In the genomic region with DNA sequence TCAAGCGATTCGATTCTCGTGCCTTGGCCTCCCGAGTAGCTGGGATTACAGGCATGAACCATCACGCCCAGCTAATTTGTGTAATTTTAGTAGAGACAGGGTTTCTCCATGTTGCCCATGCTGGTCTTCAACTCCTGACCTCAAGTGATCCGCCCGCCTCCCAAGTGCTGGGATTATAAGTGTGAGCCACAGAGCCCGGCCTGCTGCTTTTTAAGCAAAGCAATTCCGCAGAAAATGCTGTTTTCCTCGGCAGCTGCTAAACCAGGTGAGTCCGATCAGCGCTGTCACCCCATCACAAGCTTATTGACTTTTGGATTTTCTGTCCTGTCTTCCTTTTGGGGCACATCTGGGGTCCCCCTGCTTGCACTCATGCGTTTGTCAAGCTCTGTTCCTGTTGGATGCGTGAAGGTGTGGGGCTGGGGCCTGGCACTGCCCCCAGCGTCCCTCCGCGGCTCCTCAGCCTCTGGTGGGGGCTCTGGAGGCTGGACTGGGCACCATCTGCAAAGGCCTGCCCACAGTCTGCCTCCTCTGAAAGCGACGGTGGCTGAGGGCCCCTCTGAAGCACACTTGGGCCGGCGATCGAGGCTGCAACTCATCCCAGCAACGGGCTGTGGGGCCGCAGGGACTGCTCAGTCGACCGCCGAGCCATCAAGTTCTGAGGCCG, we compare ENCODE assay signal across 31 cellular contexts. TPM values are rescaled to one million over a fixed set of nuclear protein-coding genes. Genes with fewer than 3 reads are reported as not detected.
DNase-seq lines count a peak whose midpoint lies in the region; ATAC-seq and TF ChIP-seq lines count a peak whose summit lies in the region.
"Had no signal": no experiment of that assay in that cellular context is flagged by ENCODE, and none has a peak within 500 bp of the region (broad histone marks: within the 10 kb centered on the region; RNA-seq: fewer than 3 reads in every experiment).

No MANE protein-coding gene starts in this region.

- ATAC-seq in left lobe of liver = no peak
- no peak for ATAC-seq in sciatic nerve
- ATAC-seq in HG03432 (IDR thresholded peaks at IDR 0.05; ENCODE audit: unreplicated experiment) = no peak
- no peak for ATAC-seq in GM21825 (IDR thresholded peaks at IDR 0.05; ENCODE audit: unreplicated experiment)
- ATAC-seq: activated T-cell treated with anti-CD3 and anti-CD28 coated beads, Interleukin-2, amount 50 U/mL, for 4 hours; mucosa of descending colon had no signal

- H3K4me2 ChIP-seq in PC-9 = no peak overlapping the region

- TF ChIP-seq CTCF in BE2C (IDR thresholded peaks at IDR 0.05; ENCODE audit: low read depth, low read length) = no peak
- TF ChIP-seq CTCF in CD14-positive monocyte (IDR thresholded peaks at IDR 0.05) = no peak
- no peak for TF ChIP-seq CTCF in PC-9 (conservative IDR thresholded peaks at IDR 0.05)

- H2AFZ ChIP-seq in PC-9 = no peak overlapping the region

- peaks cover 0 to 6% (median 0%) of the 10 kb centered on the region in 3 donors for H3K27me3 Mint-ChIP-seq in CD14-positive monocyte (ENCODE audit: low read depth in 3 of 3)

- intact Hi-C loops in CD14-positive monocyte (cut with micrococcal nuclease) = no loop called here
- intact Hi-C loops in sciatic nerve (cut with DNase I) = no loop called here
- intact Hi-C loops in PC-9 (cut with micrococcal nuclease; ENCODE audit: unreplicated experiment) = no loop called here

- BruUV-seq in PC-9 (replicated peaks; lab: Mats Ljungman, UMichigan) = no TSS peak

- H3F3A ChIP-seq in PC-9 (ENCODE audit: insufficient read depth, low read depth) = peaks cover 4% of the 10 kb centered on the region; the same call in 1 of the 2 replicates

- H3K9me3 ChIP-seq in BE2C = no peaks in the 10 kb centered on the region
- H3K9me3 ChIP-seq in PC-9 (ENCODE audit: insufficient read depth, low read depth) = no peaks in the 10 kb centered on the region
- H3K9me3 ChIP-seq: esophagus muscularis mucosa, HAP-1, mucosa of descending colon, ovary, SJCRH30, thyroid gland had no signal

- H3K4me1 Mint-ChIP-seq in CD14-positive monocyte = peaks cover 44% of the 10 kb centered on the region

- CTCF ChIA-PET in PC-9 (lab: Charles Lee) = no interaction called here

- H3K4me3 ChIP-seq in BE2C (ENCODE audit: low read depth, low read length) (no peak overlapping the region), PC-9 (no peak overlapping the region)
- H3K4me3 ChIP-seq: dorsolateral prefrontal cortex, esophagus muscularis mucosa, HAP-1, mucosa of descending colon, ovary, SJCRH30, thyroid gland had no signal

- H3K36me3 Mint-ChIP-seq in CD14-positive monocyte = peaks cover 4 to 5% of the 10 kb centered on the region in 2 donors

- no peaks in the 10 kb centered on the region for H3K9me3 Mint-ChIP-seq in CD14-positive monocyte
- H3K9me3 Mint-ChIP-seq: activated T-cell treated with anti-CD3 and anti-CD28 coated beads, Interleukin-2, amount 50 U/mL, for 4 hours; nephron had no signal

- no peaks in the 10 kb centered on the region for H3K9me2 ChIP-seq in PC-9 (ENCODE audit: insufficient read depth)

- no peaks in the 10 kb centered on the region for H3K27me3 ChIP-seq in BE2C
- H3K27me3 ChIP-seq in PC-9 (ENCODE audit: insufficient read depth, low read depth) = no peaks in the 10 kb centered on the region
- H3K27me3 ChIP-seq: dorsolateral prefrontal cortex, esophagus muscularis mucosa, ovary, SJCRH30, thyroid gland had no signal

- DNase-seq in BE2C = peak; percentile 6
- DNase-seq in CD14-positive monocyte (ENCODE audit: low spot score) = peak; percentile 19
- peak; percentile 41 for DNase-seq in left lobe of liver (ENCODE audit: low spot score)
- peak; percentile 45 for DNase-seq in sciatic nerve (ENCODE audit: low spot score)
- no peak for DNase-seq in PC-9
- DNase-seq: activated CD4-positive, alpha-beta T cell treated with anti-CD3 and anti-CD28 coated beads for 48 hours; activated T-cell treated with anti-CD3 and anti-CD28 coated beads, Interleukin-2, amount 50 U/mL, for 4 hours; amygdala; C1 segment of cervical spinal cord; COR-L47; DMS79; foreskin fibroblast; mammary epithelial cell; MV-4-11; NCI-H1436; NCI-H2081 treated with DMSO at 0.1 percent for 48 hours; NCI-H446; NCI-H748 treated with DMSO at 0.1 percent for 48 hours; SJCRH30; stimulated activated CD4-positive, alpha-beta T cell treated with anti-CD3 and anti-CD28 coated beads, Interleukin-12 subunit alpha, Interleukin-12 subunit beta, amount 100 ng/mL, for 4 hours; stimulated activated CD4-positive, alpha-beta T cell treated with anti-CD3 and anti-CD28 coated beads, Interleukin-2, amount 100 ng/mL, for 48 hours; WERI-Rb-1 had no signal

- H3K36me3 ChIP-seq in BE2C (no peaks in the 10 kb centered on the region), PC-9 (ENCODE audit: low read depth) (no peaks in the 10 kb centered on the region)
- H3K36me3 ChIP-seq: HAP-1, ovary, SJCRH30, thyroid gland, WERI-Rb-1 had no signal

- POLR2A ChIA-PET in PC-9 (lab: Charles Lee; ENCODE audit: unreplicated experiment) = no interaction called here

- H3K27ac ChIP-seq in PC-9 = no peak overlapping the region
- H3K27ac ChIP-seq: dorsolateral prefrontal cortex, esophagus muscularis mucosa, ovary, SJCRH30, WERI-Rb-1 had no signal

- no peak overlapping the region for H3K4me3 Mint-ChIP-seq in CD14-positive monocyte
- H3K4me3 Mint-ChIP-seq: activated T-cell treated with anti-CD3 and anti-CD28 coated beads, Interleukin-2, amount 50 U/mL, for 4 hours; nephron had no signal

- H3K79me2 ChIP-seq in PC-9 (ENCODE audit: low read depth) = no peaks in the 10 kb centered on the region

- no peak overlapping the region for H3K27ac Mint-ChIP-seq in CD14-positive monocyte
- H3K27ac Mint-ChIP-seq: nephron had no signal

- H3K4me1 ChIP-seq in BE2C = no peaks in the 10 kb centered on the region
- H3K4me1 ChIP-seq in PC-9 (replicated peaks; ENCODE audit: insufficient read depth) = peaks cover 1% of the 10 kb centered on the region
- H3K4me1 ChIP-seq: HAP-1 had no signal

- no peaks in the 10 kb centered on the region for H4K20me1 ChIP-seq in PC-9 (ENCODE audit: insufficient read depth)

RNA-seq across cellular contexts. Expression of gene CEBPG, which starts 25.7 kb away (rescaled TPM):
- 93.6 TPM for polyA plus RNA-seq in BE2C (2012; ENCODE audit: insufficient read depth, insufficient read length, low read depth)
- 10 to 100 TPM; 16.8 to 17.8 TPM for polyA plus RNA-seq in CD14-positive monocyte
- total RNA-seq in left lobe of liver (15.5 TPM), sciatic nerve (21.2 TPM), PC-9 (2021) (31.0 and 33.4 TPM in 2 replicates)

Comparison
In these comparisons a context has a peak if more than half of its experiments do, and no peak if none do; other contexts are left out.
1. DNase-seq: peak in BE2C (single experiment), CD14-positive monocyte (single experiment), left lobe of liver (single experiment) and sciatic nerve (single experiment); none in PC-9 (0 of 2).